17 cellular contexts compared by ENCODE assay signal in genomic region chr9:621199-621860, GRCh38.
DNase-seq lines count a peak whose midpoint lies in the region; ATAC-seq and TF ChIP-seq lines count a peak whose summit lies in the region.
"Had no signal": no experiment of that assay in that cellular context is flagged by ENCODE, and none has a peak within 500 bp of the region (broad histone marks: within the 10 kb centered on the region; RNA-seq: fewer than 3 reads in every experiment).

No MANE protein-coding gene starts in this region.

- H4K20me1 ChIP-seq in KMS-11 (ENCODE audit: insufficient read depth): no peaks in the 10 kb centered on the region

- H3K27me3 Mint-ChIP-seq in T-helper 17 cell: peaks cover 10% of the 10 kb centered on the region

- H3K27ac ChIP-seq in KMS-11: no peak overlapping the region
- peak overlapping the region; percentile 57 for H3K27ac ChIP-seq in foreskin keratinocyte
- H3K27ac ChIP-seq in dorsolateral prefrontal cortex: peak overlapping the region in 4 of 59 donors; percentile 3 to 37 (median 32)
- H3K27ac ChIP-seq: SJSA1 had no signal

- H3K79me2 ChIP-seq in KMS-11 (ENCODE audit: insufficient read depth, low read depth): no peaks in the 10 kb centered on the region

- H3K36me3 ChIP-seq in KMS-11 (ENCODE audit: insufficient read depth): no peaks in the 10 kb centered on the region
- H3K36me3 ChIP-seq: SJSA1 had no signal

- no peak for TF ChIP-seq CTCF in KMS-11 (conservative IDR thresholded peaks at IDR 0.05; ENCODE audit: low read depth, low read length)
- no peak for TF ChIP-seq CTCF in foreskin keratinocyte (conservative IDR thresholded peaks at IDR 0.05)
- TF ChIP-seq CTCF in GM13977 (IDR thresholded peaks at IDR 0.05; ENCODE audit: extremely low read depth, insufficient read depth, missing control alignments): no peak
- no peak for TF ChIP-seq CTCF in dorsolateral prefrontal cortex (IDR thresholded peaks at IDR 0.05 in 54 of 56, conservative IDR thresholded peaks at IDR 0.05 in 2 of 56; ENCODE audit: low read depth in 1 of 56, partially characterized antibody in 56 of 56)

- no peak for ATAC-seq in T-helper 17 cell
- peak; percentile 16 for ATAC-seq in foreskin keratinocyte
- peak; percentile 41 for ATAC-seq in sciatic nerve

- H3K4me1 Mint-ChIP-seq in T-helper 17 cell: peaks cover 2% of the 10 kb centered on the region

- intact Hi-C loops in sciatic nerve (cut with DNase I): no loop called here
- intact Hi-C loops in dorsolateral prefrontal cortex (cut with DNase I): loop anchor here in 1 of 2 donors (10.0 kb wide), 1 partner anchor 73 kb away; no protein-coding TSS in a partner anchor

- DNase-seq in T-helper 17 cell (no peak), foreskin keratinocyte (no peak), sciatic nerve (ENCODE audit: low spot score) (no peak), GM13977 (ENCODE audit: low spot score) (no peak), dorsolateral prefrontal cortex (no peak), NCI-H146 (lab: John Stamatoyannopoulos, UW) (no peak), DMS153 treated with DMSO at 0.1 percent for 48 hours (lab: John Stamatoyannopoulos, UW; ENCODE audit: unreplicated experiment) (no peak)
- DNase-seq: activated CD8-positive, alpha-beta memory T cell treated with anti-CD3 and anti-CD28 coated beads for 24 hours; activated gamma-delta T cell; DMS53; H7; MM.1S; NCI-H2171; stimulated activated naive B cell treated with anti-CD40 and anti-IgM and Interleukin-4, amounts not matched to agents 10 μg/mL and 1 μg/mL and 100 μg/mL, for 72 hours had no signal

- no peak overlapping the region for H3K27ac Mint-ChIP-seq in T-helper 17 cell
- H3K27ac Mint-ChIP-seq: stimulated activated naive B cell treated with anti-CD40 and anti-IgM and Interleukin-4, amounts not matched to agents 10 μg/mL and 1 μg/mL and 100 μg/mL, for 72 hours had no signal

- no peak overlapping the region for H3K9ac ChIP-seq in KMS-11

- no peaks in the 10 kb centered on the region for H3K9me3 ChIP-seq in T-helper 17 cell (ENCODE audit: control insufficient read depth, low read length, poor library complexity, severe bottlenecking)
- H3K9me3 ChIP-seq: SJSA1 had no signal

- peak overlapping the region; percentile 25 for H3K4me3 Mint-ChIP-seq in T-helper 17 cell
- H3K4me3 Mint-ChIP-seq: stimulated activated naive B cell treated with anti-CD40 and anti-IgM and Interleukin-4, amounts not matched to agents 10 μg/mL and 1 μg/mL and 100 μg/mL, for 72 hours had no signal

- H3K4me3 ChIP-seq in KMS-11 (IDR thresholded peaks at IDR 0.05; ENCODE audit: insufficient read depth, low read depth, low read length) (no peak overlapping the region), dorsolateral prefrontal cortex (no peak overlapping the region)
- H3K4me3 ChIP-seq: lung, SJSA1 had no signal

- H3K4me2 ChIP-seq in KMS-11: peak overlapping the region; percentile 29; the same call in 1 of the 2 replicates

- H2AFZ ChIP-seq in KMS-11 (ENCODE audit: low read depth): no peak overlapping the region

- in situ Hi-C loops in GM13977 (cut with MboI; ENCODE audit: low pct_unique_long_range_greater_than_20kb, low sequenced_read_pairs, unreplicated experiment): loop anchor here (25.0 kb wide), 1 partner anchor 366 kb away; the partner anchor contains the start of gene DMRT3

- no peaks in the 10 kb centered on the region for H3K36me3 Mint-ChIP-seq in T-helper 17 cell (ENCODE audit: low read depth)
- H3K36me3 Mint-ChIP-seq: stimulated activated naive B cell treated with anti-CD40 and anti-IgM and Interleukin-4, amounts not matched to agents 10 μg/mL and 1 μg/mL and 100 μg/mL, for 72 hours had no signal

- peaks cover 55% of the 10 kb centered on the region for H3K4me1 ChIP-seq in KMS-11 (ENCODE audit: low read depth, poor library complexity, severe bottlenecking)
- H3K4me1 ChIP-seq in foreskin keratinocyte: peaks cover 19% of the 10 kb centered on the region
- H3K4me1 ChIP-seq: SJSA1 had no signal

- H3K27me3 ChIP-seq in KMS-11 (ENCODE audit: insufficient read depth, low read depth) (no peaks in the 10 kb centered on the region), foreskin keratinocyte (no peaks in the 10 kb centered on the region), dorsolateral prefrontal cortex (no peaks in the 10 kb centered on the region)
- H3K27me3 ChIP-seq: SJSA1 had no signal
